In genomic region chr13:112674412-112675383, GRCh38 we compare ENCODE assay signal across 17 cellular contexts. TPM values are rescaled to one million over a fixed set of nuclear protein-coding genes. Genes with fewer than 3 reads are reported as not detected.
A peak's percentile ranks its signal among the peaks of the same experiment; 100 is the strongest.
DNase-seq lines count a peak whose midpoint lies in the region; ATAC-seq and TF ChIP-seq lines count a peak whose summit lies in the region.
"Had no signal": no experiment of that assay in that cellular context is flagged by ENCODE, and none has a peak within 500 bp of the region (broad histone marks: within the 10 kb centered on the region; RNA-seq: fewer than 3 reads in every experiment).

No MANE protein-coding gene starts in this region.

- no peak overlapping the region for H3K4me2 ChIP-seq in osteoblast (ENCODE audit: insufficient read depth, low read length)

- no peak overlapping the region for H3K27ac ChIP-seq in osteoblast (ENCODE audit: low read depth, low read length)
- H3K27ac ChIP-seq: ascending aorta, colonic mucosa, epithelial cell of prostate, pancreas had no signal

- no peaks in the 10 kb centered on the region for H3K9me3 ChIP-seq in osteoblast (ENCODE audit: low read depth, low read length)
- H3K9me3 ChIP-seq: ascending aorta, colonic mucosa, pancreas had no signal

- peak in 1 of 2 donors; percentile 15 for DNase-seq in activated naive CD4-positive, alpha-beta T cell treated with anti-CD3 and anti-CD28 coated beads, Interleukin-2, amount 50 U/mL, for 72 hours (ENCODE audit: low spot score in 2 of 2)
- DNase-seq in activated naive CD4-positive, alpha-beta T cell treated with anti-CD3 and anti-CD28 coated beads, Interleukin-2, amount 50 U/mL, for 16 hours, result no peak
- no peak for DNase-seq in activated CD8-positive, alpha-beta T cell treated with anti-CD3 and anti-CD28 coated beads for 36 hours
- DNase-seq in osteoblast (ENCODE audit: insufficient read length, low spot score, missing footprints) (peak; percentile 27), ACHN (no peak), KG1 (lab: John Stamatoyannopoulos, UW) (no peak)
- DNase-seq: colonic mucosa, NCI-H1436, NCI-H524 treated with DMSO at 0.1 percent for 48 hours, pancreas had no signal

- no peaks in the 10 kb centered on the region for H3K27me3 ChIP-seq in osteoblast (ENCODE audit: insufficient read depth, low read length)
- H3K27me3 ChIP-seq: ascending aorta; BLaER1 treated with 17β-estradiol and CSF1 and Interleukin-3, amounts not matched to agents 10 nM and 100 nM; colonic mucosa; pancreas had no signal

- H3K4me3 Mint-ChIP-seq in activated CD8-positive, alpha-beta T cell treated with anti-CD3 and anti-CD28 coated beads for 36 hours, result no peak overlapping the region
- no peak overlapping the region for H3K4me3 Mint-ChIP-seq in stimulated activated memory B cell treated with anti-CD40 and anti-IgM and Interleukin-4, amounts not matched to agents 10 μg/mL and 1 μg/mL and 100 μg/mL, for 72 hours
- H3K4me3 Mint-ChIP-seq: WTC11 had no signal

- intact Hi-C loops in activated CD8-positive, alpha-beta T cell treated with anti-CD3 and anti-CD28 coated beads for 36 hours (cut with micrococcal nuclease), result no loop called here

- H2AFZ ChIP-seq in osteoblast (ENCODE audit: low read length), result no peak overlapping the region

- TF ChIP-seq CTCF in activated CD8-positive, alpha-beta T cell treated with anti-CD3 and anti-CD28 coated beads for 36 hours (IDR thresholded peaks at IDR 0.05), result no peak
- TF ChIP-seq CTCF in osteoblast (IDR thresholded peaks at IDR 0.05; ENCODE audit: extremely low read depth, low read depth, low read length), result no peak

- in situ Hi-C loops in ACHN (cut with HindIII; ENCODE audit: low pct_ligation_motif_present, low pct_unique_long_range_greater_than_20kb, low sequenced_read_pairs), result no loop called here

- no peaks in the 10 kb centered on the region for H4K20me1 ChIP-seq in osteoblast (ENCODE audit: insufficient read depth, low read length)
- H4K20me1 ChIP-seq: BLaER1 treated with 17β-estradiol and CSF1 and Interleukin-3, amounts not matched to agents 10 nM and 100 nM had no signal

- POLR2A ChIA-PET in activated CD8-positive, alpha-beta T cell treated with anti-CD3 and anti-CD28 coated beads for 36 hours (lab: Charles Lee), result interaction anchor here (1.8 kb wide), 1 partner anchor 14 kb away, joined by 5 read pairs; no protein-coding TSS in a partner anchor

- no peaks in the 10 kb centered on the region for H3K36me3 Mint-ChIP-seq in activated naive CD4-positive, alpha-beta T cell treated with anti-CD3 and anti-CD28 coated beads, Interleukin-2, amount 50 U/mL, for 72 hours
- H3K36me3 Mint-ChIP-seq in activated CD8-positive, alpha-beta T cell treated with anti-CD3 and anti-CD28 coated beads for 36 hours (ENCODE audit: low read depth), result no peaks in the 10 kb centered on the region
- no peaks in the 10 kb centered on the region for H3K36me3 Mint-ChIP-seq in stimulated activated memory B cell treated with anti-CD40 and anti-IgM and Interleukin-4, amounts not matched to agents 10 μg/mL and 1 μg/mL and 100 μg/mL, for 72 hours

- peak; percentile 52 to 89 for ATAC-seq in activated naive CD4-positive, alpha-beta T cell treated with anti-CD3 and anti-CD28 coated beads, Interleukin-2, amount 50 U/mL, for 72 hours
- peak; percentile 57 for ATAC-seq in GM19324 (IDR thresholded peaks at IDR 0.05; ENCODE audit: low FRiP score, unreplicated experiment)
- ATAC-seq in activated CD8-positive, alpha-beta T cell treated with anti-CD3 and anti-CD28 coated beads for 36 hours, result peak; percentile 78
- no peak for ATAC-seq in stimulated activated memory B cell treated with anti-CD40 and anti-IgM and Interleukin-4, amounts not matched to agents 10 μg/mL and 1 μg/mL and 100 μg/mL, for 72 hours
- ATAC-seq: Panc1, pancreas, WTC11 had no signal

- no peaks in the 10 kb centered on the region for H3K79me2 ChIP-seq in osteoblast (ENCODE audit: insufficient read depth, low read length)

- H3K4me1 ChIP-seq in osteoblast (ENCODE audit: insufficient read depth, low read length), result no peaks in the 10 kb centered on the region
- H3K4me1 ChIP-seq: ascending aorta, colonic mucosa, pancreas had no signal

- H3K36me3 ChIP-seq in osteoblast (ENCODE audit: insufficient read depth, low read length), result no peaks in the 10 kb centered on the region
- H3K36me3 ChIP-seq: ascending aorta; BLaER1 treated with 17β-estradiol and CSF1 and Interleukin-3, amounts not matched to agents 10 nM and 100 nM; colonic mucosa; pancreas had no signal

- peak overlapping the region; percentile 57 to 65 for H3K27ac Mint-ChIP-seq in activated naive CD4-positive, alpha-beta T cell treated with anti-CD3 and anti-CD28 coated beads, Interleukin-2, amount 50 U/mL, for 72 hours
- H3K27ac Mint-ChIP-seq in activated CD8-positive, alpha-beta T cell treated with anti-CD3 and anti-CD28 coated beads for 36 hours, result peak overlapping the region; percentile 59
- H3K27ac Mint-ChIP-seq in stimulated activated memory B cell treated with anti-CD40 and anti-IgM and Interleukin-4, amounts not matched to agents 10 μg/mL and 1 μg/mL and 100 μg/mL, for 72 hours, result no peak overlapping the region
- H3K27ac Mint-ChIP-seq: WTC11 had no signal

- CTCF ChIA-PET in activated CD8-positive, alpha-beta T cell treated with anti-CD3 and anti-CD28 coated beads for 36 hours (lab: Charles Lee), result interaction anchor here (0.8 to 1.7 kb wide), 3 partner anchors 34 to 200 kb away, joined by 3 to 4 read pairs (median 3); no protein-coding TSS in a partner anchor

- no peaks in the 10 kb centered on the region for H3K9me3 Mint-ChIP-seq in activated naive CD4-positive, alpha-beta T cell treated with anti-CD3 and anti-CD28 coated beads, Interleukin-2, amount 50 U/mL, for 72 hours
- no peaks in the 10 kb centered on the region for H3K9me3 Mint-ChIP-seq in activated CD8-positive, alpha-beta T cell treated with anti-CD3 and anti-CD28 coated beads for 36 hours
- H3K9me3 Mint-ChIP-seq in stimulated activated memory B cell treated with anti-CD40 and anti-IgM and Interleukin-4, amounts not matched to agents 10 μg/mL and 1 μg/mL and 100 μg/mL, for 72 hours, result no peaks in the 10 kb centered on the region

- peaks cover 5% of the 10 kb centered on the region for H3K27me3 Mint-ChIP-seq in activated CD8-positive, alpha-beta T cell treated with anti-CD3 and anti-CD28 coated beads for 36 hours
- peaks cover 46% of the 10 kb centered on the region for H3K27me3 Mint-ChIP-seq in stimulated activated memory B cell treated with anti-CD40 and anti-IgM and Interleukin-4, amounts not matched to agents 10 μg/mL and 1 μg/mL and 100 μg/mL, for 72 hours

- H3K4me3 ChIP-seq in osteoblast (ENCODE audit: insufficient read depth, low read length), result no peak overlapping the region
- H3K4me3 ChIP-seq: ascending aorta; BLaER1 treated with 17β-estradiol and CSF1 and Interleukin-3, amounts not matched to agents 10 nM and 100 nM; colonic mucosa; pancreas had no signal

- H3K4me1 Mint-ChIP-seq in activated CD8-positive, alpha-beta T cell treated with anti-CD3 and anti-CD28 coated beads for 36 hours (ENCODE audit: low read depth), result peaks cover 14% of the 10 kb centered on the region
- H3K4me1 Mint-ChIP-seq in stimulated activated memory B cell treated with anti-CD40 and anti-IgM and Interleukin-4, amounts not matched to agents 10 μg/mL and 1 μg/mL and 100 μg/mL, for 72 hours, result no peaks in the 10 kb centered on the region

RNA-seq across cellular contexts. Expression of gene ATP11A, which starts 15.1 kb away (rescaled TPM):
- total RNA-seq in activated naive CD4-positive, alpha-beta T cell treated with anti-CD3 and anti-CD28 coated beads, Interleukin-2, amount 50 U/mL, for 72 hours, result 10 to 100 TPM; 33.1 to 53.7 TPM
- total RNA-seq in activated CD8-positive, alpha-beta T cell treated with anti-CD3 and anti-CD28 coated beads for 36 hours, result 10 to 100 TPM; 28.8 to 30.2 TPM
- total RNA-seq in osteoblast, result 7.6 and 7.7 TPM in 2 replicates
